42 cellular contexts compared by ENCODE assay signal in genomic region chr19:6914321-6914720, GRCh38. TPM values are rescaled to one million over a fixed set of nuclear protein-coding genes. Genes with fewer than 3 reads are reported as not detected.
"Had no signal": no experiment of that assay in that cellular context is flagged by ENCODE, and none has a peak within 500 bp of the region (broad histone marks: within the 10 kb centered on the region; RNA-seq: fewer than 3 reads in every experiment).

No MANE protein-coding gene starts in this region.

- H3K9me3 ChIP-seq: adrenal gland had no signal

- H3K27ac Mint-ChIP-seq: activated naive CD4-positive, alpha-beta T cell treated with anti-CD3 and anti-CD28 coated beads for 36 hours; activated naive CD4-positive, alpha-beta T cell treated with anti-CD3 and anti-CD28 coated beads, Interleukin-2, amount 10 ng/mL, durations not matched to agents 7 days and 5 days; activated naive CD4-positive, alpha-beta T cell treated with anti-CD3 and anti-CD28 coated beads, Interleukin-2, amount 50 U/mL, for 24 hours; activated naive CD4-positive, alpha-beta T cell treated with anti-CD3 and anti-CD28 coated beads, Interleukin-2, amount 50 U/mL, for 72 hours; activated naive CD8-positive, alpha-beta T cell; activated naive CD8-positive, alpha-beta T cell treated with anti-CD3 and anti-CD28 coated beads for 36 hours; activated naive CD8-positive, alpha-beta T cell treated with anti-CD3 and anti-CD28 coated beads, Interleukin-2, amount 10 ng/mL, durations not matched to agents 7 days and 5 days; activated naive CD8-positive, alpha-beta T cell treated with anti-CD3 and anti-CD28 coated beads, Interleukin-2, amount 50 U/mL, for 24 hours; activated T-cell treated with anti-CD3 and anti-CD28 coated beads, Interleukin-2, amount 50 U/mL, for 24 hours; activated T-cell treated with anti-CD3 and anti-CD28 coated beads, Interleukin-2, amount 50 U/mL, for 72 hours; activated T-helper 1 cell treated with anti-CD3 and anti-CD28 coated beads, Interleukin-12 subunit alpha, Interleukin-12 subunit beta, Interleukin-2, Interleukin-4 antibody, amounts not matched to agents 30 ng/mL and 10 ng/mL and 1 ng/mL, durations not matched to agents 14 hours and 24 hours and 36 hours; activated T-helper 17 cell treated with anti-CD3 and anti-CD28 coated beads, Interleukin-2, amount 50 U/mL, for 72 hours; activated T-helper 2 cell treated with anti-CD3 and anti-CD28 coated beads, Interferon-gamma antibody, Interleukin-2, Interleukin-4, amounts not matched to agents 10 μg/mL and 5 μg/mL and 100 μg/mL, durations not matched to agents 14 hours and 24 hours and 36 hours; brain had no signal

- H3K4me3 Mint-ChIP-seq: activated naive CD4-positive, alpha-beta T cell treated with anti-CD3 and anti-CD28 coated beads for 36 hours; activated naive CD4-positive, alpha-beta T cell treated with anti-CD3 and anti-CD28 coated beads, Interleukin-2, amount 10 ng/mL, durations not matched to agents 7 days and 5 days; activated naive CD4-positive, alpha-beta T cell treated with anti-CD3 and anti-CD28 coated beads, Interleukin-2, amount 50 U/mL, for 24 hours; activated naive CD8-positive, alpha-beta T cell; activated naive CD8-positive, alpha-beta T cell treated with anti-CD3 and anti-CD28 coated beads for 36 hours; activated naive CD8-positive, alpha-beta T cell treated with anti-CD3 and anti-CD28 coated beads, Interleukin-2, amount 10 ng/mL, durations not matched to agents 7 days and 5 days; activated naive CD8-positive, alpha-beta T cell treated with anti-CD3 and anti-CD28 coated beads, Interleukin-2, amount 50 U/mL, for 24 hours; activated T-cell treated with anti-CD3 and anti-CD28 coated beads, Interleukin-2, amount 50 U/mL, for 24 hours; activated T-cell treated with anti-CD3 and anti-CD28 coated beads, Interleukin-2, amount 50 U/mL, for 4 hours; activated T-cell treated with anti-CD3 and anti-CD28 coated beads, Interleukin-2, amount 50 U/mL, for 72 hours; activated T-helper 1 cell treated with anti-CD3 and anti-CD28 coated beads, Interleukin-12 subunit alpha, Interleukin-12 subunit beta, Interleukin-2, Interleukin-4 antibody, amounts not matched to agents 30 ng/mL and 10 ng/mL and 1 ng/mL, durations not matched to agents 14 hours and 24 hours and 36 hours; activated T-helper 17 cell treated with anti-CD3 and anti-CD28 coated beads, Interleukin-2, amount 50 U/mL, for 72 hours; brain; central memory CD8-positive, alpha-beta T cell had no signal

- H3K4me1 Mint-ChIP-seq: activated naive CD4-positive, alpha-beta T cell treated with anti-CD3 and anti-CD28 coated beads, Interleukin-2, amount 10 ng/mL, durations not matched to agents 7 days and 5 days; activated naive CD4-positive, alpha-beta T cell treated with anti-CD3 and anti-CD28 coated beads, Interleukin-2, amount 50 U/mL, for 24 hours; activated naive CD8-positive, alpha-beta T cell treated with anti-CD3 and anti-CD28 coated beads for 36 hours; activated naive CD8-positive, alpha-beta T cell treated with anti-CD3 and anti-CD28 coated beads, Interleukin-2, amount 50 U/mL, for 24 hours; activated T-helper 17 cell treated with anti-CD3 and anti-CD28 coated beads, Interleukin-2, amount 50 U/mL, for 72 hours; brain; central memory CD8-positive, alpha-beta T cell had no signal

- ATAC-seq: activated naive CD4-positive, alpha-beta T cell treated with anti-CD3 and anti-CD28 coated beads, Interleukin-2, amount 50 U/mL, for 72 hours; activated naive CD8-positive, alpha-beta T cell treated with anti-CD3 and anti-CD28 coated beads, Interleukin-2, amount 50 U/mL, for 24 hours; activated T-cell treated with anti-CD3 and anti-CD28 coated beads, Interleukin-2, amount 50 U/mL, for 4 hours; activated T-cell treated with anti-CD3 and anti-CD28 coated beads, Interleukin-2, amount 50 U/mL, for 72 hours; activated T-helper 17 cell treated with anti-CD3 and anti-CD28 coated beads, Interleukin-2, amount 50 U/mL, for 72 hours; body of pancreas had no signal

- H3K36me3 ChIP-seq: adrenal gland, ascending aorta, brain microvascular endothelial cell, breast epithelium, cardiac muscle cell had no signal

- H3K27me3 Mint-ChIP-seq: activated naive CD4-positive, alpha-beta T cell treated with anti-CD3 and anti-CD28 coated beads, Interleukin-2, amount 10 ng/mL, durations not matched to agents 7 days and 5 days; activated naive CD4-positive, alpha-beta T cell treated with anti-CD3 and anti-CD28 coated beads, Interleukin-2, amount 50 U/mL, for 24 hours; activated naive CD8-positive, alpha-beta T cell; activated naive CD8-positive, alpha-beta T cell treated with anti-CD3 and anti-CD28 coated beads for 36 hours; activated naive CD8-positive, alpha-beta T cell treated with anti-CD3 and anti-CD28 coated beads, Interleukin-2, amount 50 U/mL, for 24 hours; activated T-cell treated with anti-CD3 and anti-CD28 coated beads, Interleukin-2, amount 50 U/mL, for 24 hours; activated T-helper 17 cell treated with anti-CD3 and anti-CD28 coated beads, Interleukin-2, amount 50 U/mL, for 72 hours; brain; central memory CD8-positive, alpha-beta T cell had no signal

- H3K4me1 ChIP-seq: adrenal gland, ascending aorta, body of pancreas, breast epithelium had no signal

- H3K27ac ChIP-seq: adrenal gland, ascending aorta, body of pancreas, brain microvascular endothelial cell, breast epithelium, cardiac muscle cell had no signal

- FAIRE-seq: astrocyte, bronchial epithelial cell had no signal

- H3K27me3 ChIP-seq: adrenal gland, ascending aorta, body of pancreas, brain microvascular endothelial cell, breast epithelium, cardiac muscle cell had no signal

- H3K4me3 ChIP-seq: adrenal gland, ascending aorta, body of pancreas, breast epithelium, cardiac muscle cell had no signal

- H3K36me3 Mint-ChIP-seq: brain had no signal

- DNase-seq: activated effector memory CD4-positive, alpha-beta T cell treated with anti-CD3 and anti-CD28 coated beads, Interleukin-2, amount 50 U/mL, for 16 hours; activated effector memory CD4-positive, alpha-beta T cell treated with Interleukin-2 at 50 U/mL for 16 hours; activated gamma-delta T cell; activated gamma-delta T cell treated with Interleukin-2 at 50 U/mL for 16 hours; activated naive CD4-positive, alpha-beta T cell; activated naive CD4-positive, alpha-beta T cell treated with anti-CD3 and anti-CD28 coated beads for 36 hours; activated naive CD4-positive, alpha-beta T cell treated with anti-CD3 and anti-CD28 coated beads, Interleukin-2, amount 10 ng/mL, durations not matched to agents 7 days and 5 days; activated naive CD4-positive, alpha-beta T cell treated with anti-CD3 and anti-CD28 coated beads, Interleukin-2, amount 50 U/mL, for 16 hours; activated naive CD4-positive, alpha-beta T cell treated with Interleukin-2 at 50 U/mL for 16 hours; activated naive CD8-positive, alpha-beta T cell treated with anti-CD3 and anti-CD28 coated beads for 36 hours; activated naive CD8-positive, alpha-beta T cell treated with anti-CD3 and anti-CD28 coated beads, Interleukin-2, amount 10 ng/mL, durations not matched to agents 7 days and 5 days; activated naive CD8-positive, alpha-beta T cell treated with anti-CD3 and anti-CD28 coated beads, Interleukin-2, amount 50 U/mL, for 24 hours; activated T-cell treated with anti-CD3 and anti-CD28 coated beads, Interleukin-2, amount 50 U/mL, for 1 hour; activated T-cell treated with anti-CD3 and anti-CD28 coated beads, Interleukin-2, amount 50 U/mL, for 24 hours; activated T-cell treated with anti-CD3 and anti-CD28 coated beads, Interleukin-2, amount 50 U/mL, for 4 hours; activated T-cell treated with anti-CD3 and anti-CD28 coated beads, Interleukin-2, amount 50 U/mL, for 48 hours; activated T-cell treated with anti-CD3 and anti-CD28 coated beads, Interleukin-2, amount 50 U/mL, for 72 hours; adrenal gland; amniotic stem cell; amygdala; anterior cingulate cortex; aorta; body of pancreas; brain microvascular endothelial cell; caudate nucleus; central memory CD4-positive, alpha-beta T cell; cerebellar nuclear complex had no signal

RNA-seq across cellular contexts. Expression of gene ADGRE1, which starts 26.9 kb away (rescaled TPM):
- total RNA-seq: ascending aorta, astrocyte, bronchial epithelial cell, cardiac muscle cell, cerebellum, chondrocyte had no signal
- polyA plus RNA-seq: cardiac muscle cell had no signal
